ENCODE assay signal across 9 cellular contexts in the genomic region with DNA sequence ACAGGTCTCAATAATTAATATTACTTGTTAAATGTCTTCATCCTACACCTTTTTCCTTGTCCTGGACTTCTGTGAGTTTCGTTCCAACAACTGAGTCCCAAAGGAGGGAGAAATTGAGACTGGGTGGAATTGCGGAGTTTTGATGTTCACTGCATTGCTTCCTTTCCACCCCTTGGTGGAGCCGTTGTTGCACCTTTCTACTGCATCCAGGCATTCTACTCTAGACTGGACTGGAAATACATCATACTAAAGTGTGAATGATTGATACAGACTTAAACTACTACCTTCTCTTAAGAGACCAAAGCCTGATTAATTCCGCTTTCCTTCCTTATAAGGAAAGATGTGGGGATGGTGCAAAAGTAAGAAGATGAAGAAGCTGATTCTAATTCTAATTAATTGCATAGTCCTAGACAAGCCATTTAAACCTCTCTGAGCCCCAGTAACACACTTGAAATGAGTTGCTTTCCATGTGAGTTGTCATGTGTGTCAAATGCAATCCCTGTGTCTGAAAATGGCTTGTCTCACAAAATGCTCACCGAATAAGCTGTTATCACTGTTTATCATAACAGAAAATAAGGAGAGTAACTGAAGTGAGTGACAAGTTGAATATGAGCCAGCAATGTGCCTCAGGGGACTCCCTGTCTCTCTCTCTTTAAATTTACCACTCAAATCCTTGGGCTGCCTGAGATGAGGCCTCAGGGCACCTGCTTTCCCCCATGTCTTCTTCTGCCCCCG.
DNase-seq lines count a peak whose midpoint lies in the region; ATAC-seq, FAIRE-seq and TF ChIP-seq lines count a peak whose summit lies in the region.
"Had no signal": no experiment of that assay in that cellular context is flagged by ENCODE, and none has a peak within 500 bp of the region (broad histone marks: within the 10 kb centered on the region; RNA-seq: fewer than 3 reads in every experiment).

No MANE protein-coding gene starts in this region.

- intact Hi-C loops in left colon (cut with DNase I, micrococcal nuclease), result no loop called here

- peak; percentile 29 for FAIRE-seq in D721Med (lab: Jason Lieb, UNC)

- DNase-seq in D721Med (ENCODE audit: insufficient read length, low spot score), result no peak
- peak; percentile 34 for DNase-seq in HuH-7 (ENCODE audit: low spot score)
- DNase-seq in SK-MEL-5 (ENCODE audit: low read depth, low spot score), result peak; percentile 63
- DNase-seq in left colon, result no peak
- no peak for DNase-seq in medulla oblongata (ENCODE audit: extremely low spot score)
- no peak for DNase-seq in T-cell

- H3K36me3 Mint-ChIP-seq in T-cell, result no peaks in the 10 kb centered on the region

- in situ Hi-C loops in SK-MEL-5 (cut with HindIII; ENCODE audit: low pct_unique_long_range_greater_than_20kb, low sequenced_read_pairs), result no loop called here

- CTCF ChIA-PET in T-cell (lab: Charles Lee), result no interaction called here

- peaks cover 0 to 6% (median 0%) of the 10 kb centered on the region in 3 donors for H3K9me3 Mint-ChIP-seq in T-cell
- H3K9me3 Mint-ChIP-seq: activated naive CD4-positive, alpha-beta T cell treated with anti-CD3 and anti-CD28 coated beads, Interleukin-2, amount 50 U/mL, for 24 hours had no signal

- POLR2A ChIA-PET in T-cell (lab: Charles Lee), result interaction anchor here in 1 of 2 donors (0.5 kb wide), 1 partner anchor 17 kb away, joined by 10 read pairs; no protein-coding TSS in a partner anchor

- peak; percentile 87 for TF ChIP-seq CTCF in D721Med (IDR thresholded peaks at IDR 0.05; ENCODE audit: insufficient read depth, missing control alignments)

- H3K27ac Mint-ChIP-seq in T-cell, result no peak overlapping the region
- H3K27ac Mint-ChIP-seq: activated naive CD4-positive, alpha-beta T cell treated with anti-CD3 and anti-CD28 coated beads, Interleukin-2, amount 50 U/mL, for 24 hours had no signal

- no peaks in the 10 kb centered on the region for H3K4me1 Mint-ChIP-seq in T-cell
- H3K4me1 Mint-ChIP-seq: activated naive CD4-positive, alpha-beta T cell treated with anti-CD3 and anti-CD28 coated beads, Interleukin-2, amount 50 U/mL, for 24 hours had no signal

- no peak overlapping the region for H3K4me3 Mint-ChIP-seq in T-cell
- H3K4me3 Mint-ChIP-seq: activated naive CD4-positive, alpha-beta T cell treated with anti-CD3 and anti-CD28 coated beads, Interleukin-2, amount 50 U/mL, for 24 hours had no signal

- peaks cover 3 to 15% of the 10 kb centered on the region in 2 donors for H3K27me3 Mint-ChIP-seq in T-cell

- ATAC-seq in left colon, result peak; percentile 39
- ATAC-seq in T-cell (replicated peaks in 1 of 4), result no peak
- ATAC-seq in GM19397 (IDR thresholded peaks at IDR 0.05; ENCODE audit: unreplicated experiment), result no peak
- no peak for ATAC-seq in GM18867 (IDR thresholded peaks at IDR 0.05; ENCODE audit: unreplicated experiment)

Comparison
In these comparisons a context has a peak if more than half of its experiments do, and no peak if none do; other contexts are left out.
1. DNase-seq: peak in HuH-7 (single experiment) and SK-MEL-5 (single experiment); none in D721Med (single experiment), left colon (0 of 2), medulla oblongata (single experiment) and T-cell (0 of 34).